Comparison of ENCODE assay signal across 28 cellular contexts in the genomic region with DNA sequence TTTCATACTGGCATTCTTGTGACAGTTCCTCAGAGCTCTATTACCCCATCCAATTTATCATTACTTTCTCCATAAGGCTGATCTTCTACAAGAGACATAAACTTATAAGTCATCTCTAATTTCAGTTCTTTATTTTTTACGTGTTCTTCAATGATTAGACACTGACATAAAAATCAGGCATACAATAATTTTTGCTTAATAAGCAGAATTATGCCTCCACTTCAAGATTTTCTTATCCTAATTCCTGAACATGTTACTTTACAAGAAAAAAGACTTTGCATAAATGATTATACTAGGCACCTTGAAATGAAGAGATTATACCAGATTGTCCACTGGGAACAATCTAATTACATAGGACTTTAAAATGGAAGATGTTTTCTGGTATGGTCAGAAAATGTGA.
"Had no signal": no experiment of that assay in that cellular context is flagged by ENCODE, and none has a peak within 500 bp of the region (broad histone marks: within the 10 kb centered on the region; RNA-seq: fewer than 3 reads in every experiment).

No MANE protein-coding gene starts in this region.

- H3K4me2 ChIP-seq: neural progenitor cell, smooth muscle cell had no signal

- H3K4me1 ChIP-seq: neural progenitor cell, parathyroid adenoma, psoas muscle, spleen, suprapubic skin, testis, tibial artery, transverse colon, upper lobe of right lung, uterus had no signal

- DNase-seq: natural killer cell; occipital lobe; ovary; posterior cingulate gyrus; psoas muscle; right cardiac atrium; spleen; stimulated activated CD4-positive, alpha-beta T cell treated with anti-CD3 and anti-CD28 coated beads, Interleukin-12 subunit alpha, Interleukin-12 subunit beta, amount 100 ng/mL, for 4 hours; stimulated activated CD4-positive, alpha-beta T cell treated with anti-CD3 and anti-CD28 coated beads, Interleukin-1b, Interleukin-23, amount 100 ng/mL, for 48 hours; stimulated activated CD4-positive, alpha-beta T cell treated with anti-CD3 and anti-CD28 coated beads, Interleukin-4, amount 100 ng/mL, for 1 hour; stimulated activated CD4-positive, alpha-beta T cell treated with anti-CD3 and anti-CD28 coated beads, Interleukin-4, amount 100 ng/mL, for 4 hours; stimulated activated CD8-positive, alpha-beta memory T cell treated with anti-CD3 and anti-CD28 coated beads, Interleukin-4, amount 100 ng/mL, for 48 hours; stimulated activated naive CD4-positive, alpha-beta T cell; stimulated activated naive CD8-positive, alpha-beta T cell treated with anti-CD3 and anti-CD28 coated beads, Interleukin-15, amount 100 ng/mL, for 72 hours; stimulated activated naive CD8-positive, alpha-beta T cell treated with anti-CD3 and anti-CD28 coated beads, Interleukin-15, Interleukin-2, amounts not matched to agents 100 U/mL and 50 U/mL, for 24 hours; substantia nigra; testis; tibial artery; transverse colon; upper lobe of right lung; uterus had no signal

- H3K9me3 ChIP-seq: ovary, suprapubic skin, testis, transverse colon, upper lobe of right lung, uterus had no signal

- H3K27me3 ChIP-seq: neural progenitor cell, ovary, spleen, suprapubic skin, testis, tibial artery, transverse colon, upper lobe of right lung, uterus had no signal

- ATAC-seq: natural killer cell; psoas muscle; right cardiac atrium; sciatic nerve; stimulated activated memory B cell treated with anti-CD40 and anti-IgM and Interleukin-4, amounts not matched to agents 10 μg/mL and 1 μg/mL and 100 μg/mL, for 72 hours; stimulated activated naive CD8-positive, alpha-beta T cell treated with anti-CD3 and anti-CD28 coated beads, Interleukin-15, amount 100 ng/mL, for 72 hours; stimulated activated naive CD8-positive, alpha-beta T cell treated with anti-CD3 and anti-CD28 coated beads, Interleukin-15, Interleukin-2, amounts not matched to agents 100 U/mL and 50 U/mL, for 24 hours; upper lobe of right lung had no signal

- H3K79me2 ChIP-seq: parathyroid adenoma had no signal

- H2AFZ ChIP-seq: neural progenitor cell, parathyroid adenoma had no signal

- H3K36me3 ChIP-seq: neural progenitor cell, ovary, spleen, suprapubic skin, tibial artery, transverse colon, upper lobe of right lung, uterus had no signal

- H3K4me3 ChIP-seq: neural progenitor cell, ovary, psoas muscle, skin epidermis, smooth muscle cell, spleen, suprapubic skin, testis, tibial artery, transverse colon, upper lobe of right lung, uterus had no signal

- H3K27ac ChIP-seq: neural progenitor cell, ovary, parathyroid adenoma, psoas muscle, skin epidermis, spleen, suprapubic skin, testis, tibial artery, transverse colon, upper lobe of right lung, uterus had no signal

- H3K9ac ChIP-seq: neural progenitor cell, parathyroid adenoma had no signal
